ENCODE assay signal across 9 cellular contexts in the genomic region with DNA sequence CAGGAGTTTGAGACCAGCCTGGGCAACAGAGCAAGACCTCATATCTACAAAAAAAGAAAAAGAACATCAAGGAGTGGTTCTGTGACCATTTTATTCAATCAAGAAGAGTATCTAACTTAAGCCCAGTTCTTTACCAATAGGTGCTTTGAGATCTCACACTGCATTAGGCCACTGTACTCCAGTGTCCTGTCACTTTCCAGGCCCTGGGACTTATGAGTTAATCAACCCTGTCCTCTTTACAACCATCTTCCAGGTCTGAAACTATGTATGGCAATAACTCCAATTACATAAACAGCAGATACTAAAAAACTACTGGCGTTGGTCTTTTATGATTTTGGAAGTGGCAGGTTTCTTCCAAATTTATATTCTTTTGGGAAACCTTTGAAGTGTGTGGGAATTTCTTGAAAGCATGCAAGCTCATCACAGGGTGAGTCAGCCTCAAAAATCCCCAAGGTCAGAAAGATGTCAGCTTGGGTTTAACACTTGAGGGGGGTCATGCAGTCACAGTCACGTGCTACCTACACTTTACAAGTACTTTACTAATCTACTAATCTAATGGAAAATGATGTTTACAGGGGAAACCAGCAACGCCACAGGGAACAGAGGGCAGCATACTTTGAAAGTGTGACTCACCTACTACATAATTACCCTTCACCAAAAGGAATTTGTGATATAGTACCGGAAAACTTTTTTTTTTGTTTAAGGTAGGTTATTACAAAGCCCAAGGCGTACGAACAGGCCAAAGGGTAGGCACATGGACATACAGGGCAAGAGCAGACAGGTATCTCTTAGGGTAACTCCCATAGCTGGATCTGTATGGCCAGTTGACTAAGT. TPM values are rescaled to one million over a fixed set of nuclear protein-coding genes. Genes with fewer than 3 reads are reported as not detected.
DNase-seq lines count a peak whose midpoint lies in the region; ATAC-seq, FAIRE-seq and TF ChIP-seq lines count a peak whose summit lies in the region.
"Had no signal": no experiment of that assay in that cellular context is flagged by ENCODE, and none has a peak within 500 bp of the region (broad histone marks: within the 10 kb centered on the region; RNA-seq: fewer than 3 reads in every experiment).

No MANE protein-coding gene starts in this region.

- TF ChIP-seq CTCF in omental fat pad (IDR thresholded peaks at IDR 0.05) = no peak

- peak; percentile 64 for ATAC-seq in HG03565 (IDR thresholded peaks at IDR 0.05; ENCODE audit: unreplicated experiment)
- peak; percentile 89 for ATAC-seq in omental fat pad (ENCODE audit: low FRiP score)
- ATAC-seq in GM21723 (IDR thresholded peaks at IDR 0.05; ENCODE audit: unreplicated experiment) = no peak
- ATAC-seq in left ventricle myocardium superior = no peak
- ATAC-seq: naive thymus-derived CD8-positive, alpha-beta T cell had no signal

- intact Hi-C loops in left ventricle myocardium superior (cut with micrococcal nuclease) = no loop called here

- FAIRE-seq in GM12891 (lab: Jason Lieb, UNC) = peak; percentile 50

- DNase-seq in GM12891 (ENCODE audit: insufficient read length, low spot score) (no peak), astrocyte of the hippocampus (ENCODE audit: low read depth, low spot score) (peak; percentile 95), omental fat pad (ENCODE audit: low spot score) (no peak), NCI-H2196 (lab: John Stamatoyannopoulos, UW; ENCODE audit: unreplicated experiment) (no peak), GM19240 (ENCODE audit: insufficient read length, low spot score) (no peak), left ventricle myocardium superior (no peak)

- TF ChIP-seq POLR2A in GM12891 (IDR thresholded peaks at IDR 0.05; ENCODE audit: low read depth, low read length) = no peak

TF ChIP-seq in GM12891, 5 proteins besides CTCF, POLR2A, EP300 and RAD21:
- TF ChIP-seq POLR2AphosphoS5 (IDR thresholded peaks at IDR 0.05; ENCODE audit: low read depth, low read length) = no peak
- TF ChIP-seq PAX5 (IDR thresholded peaks at IDR 0.05; ENCODE audit: insufficient read depth, low read length, severe bottlenecking) = no peak
- TF ChIP-seq TAF1 (IDR thresholded peaks at IDR 0.05; ENCODE audit: low read depth, low read length) = no peak
- TF ChIP-seq POU2F2 (IDR thresholded peaks at IDR 0.05; ENCODE audit: low read depth, low read length) = no peak
- TF ChIP-seq SPI1 (IDR thresholded peaks at IDR 0.05; ENCODE audit: low read depth, low read length) = no peak

RNA-seq across cellular contexts. Expression of a gene that starts 15.6 kb away (rescaled TPM):
- 29.0 TPM for polyA plus RNA-seq in GM12891 (2012; ENCODE audit: low read depth, missing spikeins)
- total RNA-seq in omental fat pad (100 to 1,000 TPM in 3 of 4 donors, 10 to 100 TPM in 1; 55.2 to 165 (median 122) TPM), left ventricle myocardium superior (15.1 TPM)

Comparison
In these comparisons a context has a peak if more than half of its experiments do, and no peak if none do; other contexts are left out.
1. ATAC-seq: peak in HG03565 (single experiment) and omental fat pad (single experiment); none in GM21723 (single experiment) and left ventricle myocardium superior (single experiment).